ENCODE assay signal across 8 cellular contexts in genomic region chr2:53969285-53970094, GRCh38. TPM values are rescaled to one million over a fixed set of nuclear protein-coding genes. Genes with fewer than 3 reads are reported as not detected.
DNase-seq lines count a peak whose midpoint lies in the region; ATAC-seq, FAIRE-seq and TF ChIP-seq lines count a peak whose summit lies in the region.

No MANE protein-coding gene starts in this region.

- no peak for TF ChIP-seq EP300 in GM12878 (IDR thresholded peaks at IDR 0.05; ENCODE audit: borderline replicate concordance in 1 of 2, control insufficient read depth in 1 of 2, low read depth in 2 of 2, low read length in 2 of 2)

- ATAC-seq in HG02981 (IDR thresholded peaks at IDR 0.05; ENCODE audit: unreplicated experiment) = peak; percentile 26
- peak; percentile 50 for ATAC-seq in GM12878
- no peak for ATAC-seq in GM19455 (IDR thresholded peaks at IDR 0.05; ENCODE audit: unreplicated experiment)

- H3K4me3 ChIP-seq in GM12878 (peak overlapping the region; percentile 100), spleen (peak overlapping the region; percentile 52 to 95 (median 84))

- H3K27me3 ChIP-seq in GM12878 (replicated peaks in 1 of 2; ENCODE audit: control insufficient read depth in 2 of 2, insufficient read depth in 2 of 2, low read length in 1 of 2) = no peaks in the 10 kb centered on the region
- no peaks in the 10 kb centered on the region for H3K27me3 ChIP-seq in spleen (replicated peaks in 1 of 7)

- SMC1A ChIA-PET in GM12878 (lab: Charles Lee; ENCODE audit: uncharacterized antibody, unreplicated experiment) = interaction anchor here (0.6 to 4.3 kb wide), 13 partner anchors 9 to 897 kb away, joined by 3 to 20 read pairs (median 4); no protein-coding TSS in a partner anchor

- TF ChIP-seq CTCF in GM12878 (IDR thresholded peaks at IDR 0.05 in 2 of 3, conservative IDR thresholded peaks at IDR 0.05 in 1 of 3; ENCODE audit: control insufficient read depth in 2 of 3, extremely low read depth in 1 of 3, insufficient read depth in 1 of 3, low read depth in 3 of 3, low read length in 3 of 3) (no peak), spleen (IDR thresholded peaks at IDR 0.05 in 8 of 11, conservative IDR thresholded peaks at IDR 0.05 in 3 of 11) (no peak)

- H3K9ac ChIP-seq in GM12878 (ENCODE audit: control insufficient read depth, insufficient read depth, low read length) = peak overlapping the region; percentile 91

- TF ChIP-seq POLR2A in GM12878 (IDR thresholded peaks at IDR 0.05; ENCODE audit: low read depth, low read length) (no peak), spleen (IDR thresholded peaks at IDR 0.05) (no peak)

- POLR2A ChIA-PET in GM12878 (lab: Charles Lee) = interaction anchor here (0.7 to 2.7 kb wide), 16 partner anchors 10 to 1009 kb away, joined by 3 to 13 read pairs (median 4); partner anchors contain the start of genes ASB3, CHAC2 and ERLEC1

- H3K9me3 ChIP-seq in GM12878 (replicated peaks; ENCODE audit: control insufficient read depth, insufficient read depth, low read length) (no peaks in the 10 kb centered on the region), spleen (no peaks in the 10 kb centered on the region)

- H3K4me1 ChIP-seq in GM12878 (ENCODE audit: control insufficient read depth, insufficient read depth, low read length) (peaks cover 10% of the 10 kb centered on the region), spleen (peaks cover 28 to 79% (median 52%) of the 10 kb centered on the region in 6 donors)

- DNase-seq in NCI-H345 (lab: John Stamatoyannopoulos, UW) (peak; percentile 38), NCI-H345 treated with DMSO at 0.1 percent for 48 hours (lab: John Stamatoyannopoulos, UW; ENCODE audit: unreplicated experiment) (no peak), NOMO-1 treated with DMSO at 0.1 percent for 48 hours (lab: John Stamatoyannopoulos, UW; ENCODE audit: unreplicated experiment) (peak; percentile 37), GM12878 (ENCODE audit: low read depth, low spot score) (no peak), inferior parietal cortex (ENCODE audit: extremely low spot score) (peak; percentile 42), spleen (no peak)

- in situ Hi-C loops in GM12878 (cut with MboI) = no loop called here

- no peak for TF ChIP-seq RAD21 in GM12878 (IDR thresholded peaks at IDR 0.05; ENCODE audit: insufficient read depth, low read depth, low read length)

- H3K36me3 ChIP-seq in GM12878 (ENCODE audit: control insufficient read depth in 2 of 2, insufficient read depth in 2 of 2, low read length in 1 of 2) (no peaks in the 10 kb centered on the region), spleen (peaks cover 0 to 7% (median 0%) of the 10 kb centered on the region in 6 donors)

- peak; percentile 66 for FAIRE-seq in GM12878 (lab: Jason Lieb, UNC)

- 7% methylated on average over 12 of the region's 12 CpGs for WGBS in GM12878 (ENCODE audit: insufficient coverage, insufficient replicate concordance, low lambda C conversion rate, missing lambda C conversion rate)
- WGBS in spleen, 5 donors = 1 to 2% (median 2%) methylated on average over 12 of the region's 12 CpGs

- TSS peak; percentile 75 for BruUV-seq in GM12878 (replicated peaks; lab: Mats Ljungman, UMichigan)

- H2AFZ ChIP-seq in GM12878 (ENCODE audit: control insufficient read depth, low read depth, low read length) = peak overlapping the region; percentile 0; the same call in 1 of the 2 replicates

- no peaks in the 10 kb centered on the region for H4K20me1 ChIP-seq in GM12878 (ENCODE audit: control insufficient read depth, insufficient read depth)

- H3K79me2 ChIP-seq in GM12878 (ENCODE audit: control insufficient read depth, insufficient read depth, low read length) = peaks cover 69% of the 10 kb centered on the region

- intact Hi-C loops in GM12878 (cut with micrococcal nuclease; ENCODE audit: unreplicated experiment) = loop anchor here (10.0 kb wide), 1 partner anchor 595 kb away; no protein-coding TSS in a partner anchor
- intact Hi-C loops in spleen (cut with DNase I; ENCODE audit: low total_unique reads) = loop anchor here (10.0 kb wide), 1 partner anchor 125 kb away; no protein-coding TSS in a partner anchor

- RAD21 ChIA-PET in GM12878 (lab: Charles Lee; ENCODE audit: unreplicated experiment) = interaction anchor here (0.5 to 3.4 kb wide), 10 partner anchors 27 to 200 kb away, joined by 3 to 13 read pairs (median 4); no protein-coding TSS in a partner anchor

- H3K4me2 ChIP-seq in GM12878 (ENCODE audit: control insufficient read depth, insufficient read depth) = peak overlapping the region; percentile 61

- H3K27ac ChIP-seq in GM12878 (ENCODE audit: control insufficient read depth, insufficient read depth) = peak overlapping the region; percentile 86
- H3K27ac ChIP-seq in spleen = peak overlapping the region; percentile 93 to 97 (median 95)

- CTCF ChIA-PET in GM12878 (lab: Yijun Ruan, JAX) = interaction anchor here (1.4 to 1.5 kb wide), 3 partner anchors 10 to 85 kb away, joined by 3 to 4 read pairs (median 4); no protein-coding TSS in a partner anchor

TF ChIP-seq in GM12878, 131 proteins besides CTCF, POLR2A, EP300 and RAD21 (continues in another document):
- TF ChIP-seq, protein P1, sequence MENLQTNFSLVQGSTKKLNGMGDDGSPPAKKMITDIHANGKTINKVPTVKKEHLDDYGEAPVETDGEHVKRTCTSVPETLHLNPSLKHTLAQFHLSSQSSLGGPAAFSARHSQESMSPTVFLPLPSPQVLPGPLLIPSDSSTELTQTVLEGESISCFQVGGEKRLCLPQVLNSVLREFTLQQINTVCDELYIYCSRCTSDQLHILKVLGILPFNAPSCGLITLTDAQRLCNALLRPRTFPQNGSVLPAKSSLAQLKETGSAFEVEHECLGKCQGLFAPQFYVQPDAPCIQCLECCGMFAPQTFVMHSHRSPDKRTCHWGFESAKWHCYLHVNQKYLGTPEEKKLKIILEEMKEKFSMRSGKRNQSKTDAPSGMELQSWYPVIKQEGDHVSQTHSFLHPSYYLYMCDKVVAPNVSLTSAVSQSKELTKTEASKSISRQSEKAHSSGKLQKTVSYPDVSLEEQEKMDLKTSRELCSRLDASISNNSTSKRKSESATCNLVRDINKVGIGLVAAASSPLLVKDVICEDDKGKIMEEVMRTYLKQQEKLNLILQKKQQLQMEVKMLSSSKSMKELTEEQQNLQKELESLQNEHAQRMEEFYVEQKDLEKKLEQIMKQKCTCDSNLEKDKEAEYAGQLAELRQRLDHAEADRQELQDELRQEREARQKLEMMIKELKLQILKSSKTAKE (IDR thresholded peaks at IDR 0.05; ENCODE audit: low read depth, poor library complexity, severe bottlenecking) = peak; percentile 16
- TF ChIP-seq ZSCAN29 (IDR thresholded peaks at IDR 0.05) (no peak), POLR2AphosphoS2 (IDR thresholded peaks at IDR 0.05; ENCODE audit: low read depth, low read length) (no peak), ATF7 (IDR thresholded peaks at IDR 0.05; ENCODE audit: low read depth) (0 out of 2 replicates have a peak, but pooled peaks have one; percentile 20), RFX5 (IDR thresholded peaks at IDR 0.05; ENCODE audit: low read depth, low read length) (no peak), GATAD2B (conservative IDR thresholded peaks at IDR 0.05; ENCODE audit: low read depth) (no peak), MEF2B (IDR thresholded peaks at IDR 0.05; ENCODE audit: partially characterized antibody, poor library complexity, severe bottlenecking) (no peak), DPF2 (IDR thresholded peaks at IDR 0.05) (no peak), POLR2AphosphoS5 (IDR thresholded peaks at IDR 0.05; ENCODE audit: low read length) (no peak), CHD2 (IDR thresholded peaks at IDR 0.05; ENCODE audit: borderline replicate concordance, low read depth, low read length) (no peak), SIN3A (IDR thresholded peaks at IDR 0.05; ENCODE audit: low read depth, low read length) (no peak; the same call in 1 of the 2 replicates), MYB (IDR thresholded peaks at IDR 0.05; ENCODE audit: borderline replicate concordance, low read depth, low read length) (no peak), SMAD1 (IDR thresholded peaks at IDR 0.05; ENCODE audit: low read depth, partially characterized antibody) (no peak)
- TF ChIP-seq, protein P2, sequence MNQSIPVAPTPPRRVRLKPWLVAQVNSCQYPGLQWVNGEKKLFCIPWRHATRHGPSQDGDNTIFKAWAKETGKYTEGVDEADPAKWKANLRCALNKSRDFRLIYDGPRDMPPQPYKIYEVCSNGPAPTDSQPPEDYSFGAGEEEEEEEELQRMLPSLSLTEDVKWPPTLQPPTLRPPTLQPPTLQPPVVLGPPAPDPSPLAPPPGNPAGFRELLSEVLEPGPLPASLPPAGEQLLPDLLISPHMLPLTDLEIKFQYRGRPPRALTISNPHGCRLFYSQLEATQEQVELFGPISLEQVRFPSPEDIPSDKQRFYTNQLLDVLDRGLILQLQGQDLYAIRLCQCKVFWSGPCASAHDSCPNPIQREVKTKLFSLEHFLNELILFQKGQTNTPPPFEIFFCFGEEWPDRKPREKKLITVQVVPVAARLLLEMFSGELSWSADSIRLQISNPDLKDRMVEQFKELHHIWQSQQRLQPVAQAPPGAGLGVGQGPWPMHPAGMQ (IDR thresholded peaks at IDR 0.05; ENCODE audit: borderline replicate concordance) = no peak
- TF ChIP-seq, protein P3, sequence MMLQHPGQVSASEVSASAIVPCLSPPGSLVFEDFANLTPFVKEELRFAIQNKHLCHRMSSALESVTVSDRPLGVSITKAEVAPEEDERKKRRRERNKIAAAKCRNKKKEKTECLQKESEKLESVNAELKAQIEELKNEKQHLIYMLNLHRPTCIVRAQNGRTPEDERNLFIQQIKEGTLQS (IDR thresholded peaks at IDR 0.05; ENCODE audit: borderline replicate concordance, extremely low read depth, low read depth, low read length) = no peak

RNA-seq across cellular contexts. Expression of gene PSME4, which starts 1.3 kb away (rescaled TPM):
- total RNA-seq in GM12878 (2013; cell fraction: nucleolus; rRNA removed) = 210 and 220 TPM in 2 replicates
- total RNA-seq in GM12878 (2014; rRNA removed) = 34.7 and 37.5 TPM in 2 replicates
- 34.6 and 41.6 TPM in 2 replicates for total RNA-seq in GM12878 (2014; rRNA removed; fragmentation: Illumina TruSeq; extraction: Trizol)
- total RNA-seq in GM12878 (2021) = 53.7 and 56.2 TPM in 2 replicates
- 36.7 TPM for polyA plus RNA-seq in GM12878 (2011; ENCODE audit: low read depth)
- 37.2 and 45.8 TPM in 2 replicates for polyA plus RNA-seq in GM12878 (2011; rRNA removed)
- 21.5 and 29.3 TPM in 2 replicates for polyA plus RNA-seq in GM12878 (2011; cell fraction: cytosol; rRNA removed)
- polyA plus RNA-seq in GM12878 (2011; cell fraction: nucleus; rRNA removed) = 33.3 and 35.5 TPM in 2 replicates
- 32.0 and 32.1 TPM in 2 replicates for polyA plus RNA-seq in GM12878 (2012)
- 51.9 and 66.1 TPM in 2 replicates for polyA plus RNA-seq in GM12878 (2014; fragmentation: Illumina TruSeq; extraction: Trizol)
- polyA plus RNA-seq in GM12878 (2014; fragmentation: Nextera tagmentation; extraction: Ambion mirVana) = 10 to 100 TPM; 20.2 to 29.7 TPM
- 24.0 and 26.6 TPM in 2 replicates for polyA plus RNA-seq in GM12878 (2014; rRNA removed)
- 10 to 100 TPM; 11.1 to 12.8 TPM for polyA plus RNA-seq in GM12878 (2016; fragmentation: Nextera tagmentation; extraction: Ambion mirVana)
- polyA minus RNA-seq in GM12878 (2011; rRNA and poly(A)+ RNA removed) = 58.3 and 72.1 TPM in 2 replicates
- polyA minus RNA-seq in GM12878 (2011; cell fraction: cytosol; rRNA and poly(A)+ RNA removed) = 21.2 and 21.6 TPM in 2 replicates
- polyA minus RNA-seq in GM12878 (2011; cell fraction: nucleus; rRNA and poly(A)+ RNA removed) = 32.4 and 45.4 TPM in 2 replicates
- 10 to 100 TPM; 53.8 to 88.1 (median 73.6) TPM for total RNA-seq in spleen
- 10 to 100 TPM; 34.1 to 47.5 (median 35.5) TPM for polyA plus RNA-seq in spleen

Comparison
In these comparisons a context has a peak if more than half of its experiments do, and no peak if none do; other contexts are left out.
1. DNase-seq: peak in NCI-H345 (single experiment), NOMO-1 treated with DMSO at 0.1 percent for 48 hours (single experiment) and inferior parietal cortex (single experiment); none in NCI-H345 treated with DMSO at 0.1 percent for 48 hours (single experiment), GM12878 (single experiment) and spleen (single experiment).